Comparison of ENCODE assay signal across 8 cellular contexts in the genomic region with DNA sequence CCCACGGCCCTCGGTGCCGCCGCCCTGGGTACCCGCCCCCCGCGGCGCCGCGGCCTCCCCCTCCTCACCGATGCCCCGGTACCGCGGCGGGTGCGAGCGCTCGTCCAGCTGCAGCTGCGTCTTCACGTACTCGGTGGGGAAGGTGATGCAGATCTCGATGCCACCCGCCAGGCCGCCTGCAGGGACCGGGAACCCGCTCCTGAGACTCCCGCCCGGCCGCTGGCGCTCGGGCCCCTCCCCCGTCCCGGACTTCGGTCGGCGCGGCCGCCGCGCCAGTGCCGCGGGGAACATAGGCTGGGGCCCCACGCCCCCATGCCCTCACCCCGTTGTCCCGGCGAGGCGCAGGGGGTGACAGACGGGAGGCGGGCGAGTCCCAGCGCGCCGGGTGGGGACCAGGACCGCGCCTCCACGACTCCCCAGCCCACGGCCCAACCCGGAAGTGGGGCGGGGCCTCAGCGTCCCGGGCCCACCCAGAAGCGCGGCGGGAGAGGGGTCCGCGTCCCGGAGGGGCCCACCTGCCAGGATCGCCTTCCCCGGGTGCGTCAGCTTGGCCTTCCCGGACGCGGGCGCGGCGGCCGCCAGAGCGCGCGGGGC. TPM values are rescaled to one million over a fixed set of nuclear protein-coding genes. Genes with fewer than 3 reads are reported as not detected.
DNase-seq lines count a peak whose midpoint lies in the region; ATAC-seq and TF ChIP-seq lines count a peak whose summit lies in the region.

No MANE protein-coding gene starts in this region.

- H3K4me3 ChIP-seq in GM12864 (ENCODE audit: low read depth, low read length), result peak overlapping the region; percentile 77
- H3K4me3 ChIP-seq in esophagus squamous epithelium, result peak overlapping the region; percentile 54 to 96 (median 92)
- peak overlapping the region; percentile 72 to 92 for H3K4me3 ChIP-seq in vagina

- H3K4me1 Mint-ChIP-seq in natural killer cell, result peaks cover 6 to 15% of the 10 kb centered on the region in 2 donors

- TF ChIP-seq CTCF in GM12864 (IDR thresholded peaks at IDR 0.05; ENCODE audit: low read depth, low read length, missing control alignments), result no peak
- TF ChIP-seq CTCF in esophagus squamous epithelium (IDR thresholded peaks at IDR 0.05), result peak in 1 of 6 experiments; percentile 6
- no peak for TF ChIP-seq CTCF in natural killer cell (IDR thresholded peaks at IDR 0.05)
- no peak for TF ChIP-seq CTCF in vagina (IDR thresholded peaks at IDR 0.05)

- H3K9me3 ChIP-seq in KOPT-K1 (ENCODE audit: insufficient read depth, low read length, poor library complexity, severe bottlenecking) (no peaks in the 10 kb centered on the region), esophagus squamous epithelium (no peaks in the 10 kb centered on the region), vagina (no peaks in the 10 kb centered on the region)

- H3K36me3 ChIP-seq in KOPT-K1 (ENCODE audit: insufficient read depth, low read length) (peaks cover 30% of the 10 kb centered on the region; the same call in 1 of the 2 replicates), esophagus squamous epithelium (peaks cover 0 to 21% (median 0%) of the 10 kb centered on the region in 3 donors), vagina (no peaks in the 10 kb centered on the region)

- DNase-seq in GM12864 (ENCODE audit: low read depth) (no peak), esophagus squamous epithelium (lab: John Stamatoyannopoulos, UW) (no peak), natural killer cell (peak; percentile 43), vagina (ENCODE audit: extremely low spot score in 2 of 2) (no peak), COLO829 (ENCODE audit: low spot score) (no peak)
- peak; percentile 59 for DNase-seq in activated CD8-positive, alpha-beta memory T cell treated with anti-CD3 and anti-CD28 coated beads, Interleukin-2, amount 50 U/mL, for 4 hours

- intact Hi-C loops in esophagus squamous epithelium (cut with DNase I) (no loop called here), natural killer cell (cut with micrococcal nuclease) (loop anchor here (2.0 kb wide), 2 partner anchors 55 to 301 kb away; a partner anchor contains a TSS), vagina (cut with DNase I) (no loop called here)

- H3K27ac ChIP-seq in KOPT-K1 (ENCODE audit: low read depth, low read length, poor library complexity, severe bottlenecking), result peak overlapping the region; percentile 76
- peak overlapping the region; percentile 74 to 99 (median 96) for H3K27ac ChIP-seq in esophagus squamous epithelium
- peak overlapping the region; percentile 71 for H3K27ac ChIP-seq in vagina

- H3K4me1 ChIP-seq in esophagus squamous epithelium (peaks cover 39 to 54% (median 46%) of the 10 kb centered on the region in 3 donors), vagina (peaks cover 52% of the 10 kb centered on the region)

- H3K27me3 Mint-ChIP-seq in natural killer cell (ENCODE audit: low read depth in 2 of 2), result no peaks in the 10 kb centered on the region

- peak; percentile 36 for ATAC-seq in GM21723 (IDR thresholded peaks at IDR 0.05; ENCODE audit: unreplicated experiment)
- peak; percentile 61 to 69 (median 63) for ATAC-seq in natural killer cell

- no peaks in the 10 kb centered on the region for H3K9me3 Mint-ChIP-seq in natural killer cell

- H3K27ac Mint-ChIP-seq in natural killer cell, result no peak overlapping the region

- peak overlapping the region; percentile 68 for H3K4me3 Mint-ChIP-seq in natural killer cell

- no CpG with 5 or more reads among the region's 80 CpGs for WGBS in esophagus squamous epithelium, 2 donors

- TF ChIP-seq POLR2A in esophagus squamous epithelium (IDR thresholded peaks at IDR 0.05), result no peak
- no peak for TF ChIP-seq POLR2A in vagina (IDR thresholded peaks at IDR 0.05)

- no peaks in the 10 kb centered on the region for H3K36me3 Mint-ChIP-seq in natural killer cell

- no peaks in the 10 kb centered on the region for H3K27me3 ChIP-seq in esophagus squamous epithelium
- no peaks in the 10 kb centered on the region for H3K27me3 ChIP-seq in vagina

RNA-seq across cellular contexts. Expression of a gene that starts 0.4 kb away (rescaled TPM):
- total RNA-seq in esophagus squamous epithelium (10 to 100 TPM; 49.2 to 68.0 (median 57.3) TPM), natural killer cell (10 to 100 TPM; 24.8 to 29.6 (median 26.9) TPM), vagina (44.2 TPM)

RNA-seq across cellular contexts. Expression of a gene that starts 28.1 kb away (rescaled TPM):
- total RNA-seq in esophagus squamous epithelium, result not detected
- total RNA-seq in natural killer cell, result not detected
- not detected for total RNA-seq in vagina

RNA-seq across cellular contexts. Expression of a gene that starts 33.7 kb away (rescaled TPM):
- total RNA-seq in esophagus squamous epithelium (10 to 100 TPM in 2 of 4 donors, 1 to 10 TPM in 2; 7.8 to 12.4 (median 10.4) TPM), natural killer cell (10 to 100 TPM; 47.6 to 51.6 (median 47.7) TPM), vagina (13.8 TPM)

RNA-seq across cellular contexts. Expression of a gene that starts 47.1 kb away (rescaled TPM):
- under 1 TPM in 1 of 4 donors, not detected in 3; 0.18 TPM for total RNA-seq in esophagus squamous epithelium
- not detected for total RNA-seq in natural killer cell
- total RNA-seq in vagina, result not detected

RNA-seq across cellular contexts. Expression of a gene that starts 56.0 kb away (rescaled TPM):
- total RNA-seq in esophagus squamous epithelium (10 to 100 TPM; 42.5 to 75.2 (median 50.8) TPM), natural killer cell (10 to 100 TPM; 27.5 to 44.1 (median 41.3) TPM), vagina (66.3 TPM)

Comparison
In these comparisons a context has a peak if more than half of its experiments do, and no peak if none do; other contexts are left out.
1. DNase-seq: peak in activated CD8-positive, alpha-beta memory T cell treated with anti-CD3 and anti-CD28 coated beads, Interleukin-2, amount 50 U/mL, for 4 hours (single experiment) and natural killer cell (single experiment); none in GM12864 (single experiment), esophagus squamous epithelium (single experiment), vagina (0 of 2) and COLO829 (single experiment).
2. Peak in every context shown above with its lines, with median percentiles within 50 percentile points of each other: H3K4me3 ChIP-seq and H3K27ac ChIP-seq.